In genomic region chr3:151419806-151420205, GRCh38 we compare ENCODE assay signal across 29 cellular contexts. TPM values are rescaled to one million over a fixed set of nuclear protein-coding genes. Genes with fewer than 3 reads are reported as not detected.
"Had no signal": no experiment of that assay in that cellular context is flagged by ENCODE, and none has a peak within 500 bp of the region (broad histone marks: within the 10 kb centered on the region; RNA-seq: fewer than 3 reads in every experiment).

No MANE protein-coding gene starts in this region.

- H3K27me3 ChIP-seq: neural progenitor cell, ovary, stomach, thyroid gland, tibial nerve, upper lobe of left lung, vagina had no signal

- H2AFZ ChIP-seq: neural progenitor cell, parathyroid adenoma had no signal

- H3K4me2 ChIP-seq: neural progenitor cell had no signal

- H3K4me3 ChIP-seq: neural progenitor cell, ovary, psoas muscle, skin epidermis, stomach, thoracic aorta, thyroid gland, tibial nerve, upper lobe of left lung, vagina had no signal

- FAIRE-seq: urothelium cell line had no signal

- H3K36me3 ChIP-seq: ovary, stomach, thoracic aorta, thyroid gland, tibial nerve, upper lobe of left lung, vagina had no signal

- ATAC-seq: natural killer cell; psoas muscle; right cardiac atrium; sciatic nerve; stimulated activated effector memory CD8-positive, alpha-beta T cell treated with anti-CD3 and anti-CD28 coated beads, Interleukin-12 subunit alpha, Interleukin-12 subunit beta, amount 100 ng/mL, for 72 hours; stimulated activated naive B cell treated with anti-CD40 and anti-IgM and Interleukin-4, amounts not matched to agents 10 μg/mL and 1 μg/mL and 100 μg/mL, for 72 hours had no signal

- H3K79me2 ChIP-seq: parathyroid adenoma had no signal

- H3K27ac ChIP-seq: neural progenitor cell, ovary, parathyroid adenoma, psoas muscle, skin epidermis, stomach, thoracic aorta, thyroid gland, tibial nerve, upper lobe of left lung, vagina had no signal

- H3K9ac ChIP-seq: neural progenitor cell, parathyroid adenoma had no signal

- H3K9me3 ChIP-seq: ovary, psoas muscle, stomach, thoracic aorta, thyroid gland, tibial nerve, upper lobe of left lung, vagina had no signal

- H3K4me1 ChIP-seq: neural progenitor cell, parathyroid adenoma, psoas muscle, stomach, thyroid gland, tibial nerve, upper lobe of left lung, vagina had no signal

- DNase-seq: natural killer cell; occipital lobe; ovary; posterior cingulate gyrus; psoas muscle; right cardiac atrium; stimulated activated CD4-positive, alpha-beta T cell treated with anti-CD3 and anti-CD28 coated beads, Interleukin-15, amount 100 ng/mL, for 24 hours; stimulated activated CD4-positive, alpha-beta T cell treated with anti-CD3 and anti-CD28 coated beads, Interleukin-2, amount 100 ng/mL, for 24 hours; stimulated activated CD4-positive, alpha-beta T cell treated with anti-CD3 and anti-CD28 coated beads, Interleukin-2, amount 100 ng/mL, for 48 hours; stimulated activated CD4-positive, alpha-beta T cell treated with anti-CD3 and anti-CD28 coated beads, Interleukin-4, amount 100 ng/mL, for 24 hours; stimulated activated naive B cell treated with anti-CD40 and anti-IgM and Interleukin-4, amounts not matched to agents 10 μg/mL and 1 μg/mL and 100 μg/mL, for 72 hours; stimulated activated naive CD4-positive, alpha-beta T cell treated with Interleukin-2 at 50 U/mL for 16 hours; stomach; thyroid gland; trophoblast cell; upper lobe of left lung had no signal

RNA-seq across cellular contexts. Expression of gene P2RY12, which starts 35.3 kb away (rescaled TPM):
- total RNA-seq: osteoblast, progenitor cell of endocrine pancreas, renal cortical epithelial cell had no signal
- polyA plus RNA-seq: neural cell had no signal

RNA-seq across cellular contexts. Expression of gene IGSF10, which starts 41.1 kb away (rescaled TPM):
- polyA plus RNA-seq: neural cell had no signal
